ENCODE assay signal across 8 cellular contexts in genomic region chr11:85685820-85686459, GRCh38. TPM values are rescaled to one million over a fixed set of nuclear protein-coding genes. Genes with fewer than 3 reads are reported as not detected.
DNase-seq lines count a peak whose midpoint lies in the region; ATAC-seq lines count a peak whose summit lies in the region.

Gene CCDC89, minus strand, starts transcription at chr11:85686195. Its CDS starts 65 bp downstream, at chr11:85686130.

- DNase-seq in EH (ENCODE audit: low read depth) (peak; percentile 62), NCI-H748 (lab: John Stamatoyannopoulos, UW; ENCODE audit: unreplicated experiment) (peak; percentile 94), mucosa of gallbladder (ENCODE audit: low spot score) (peak; percentile 55), T-helper 2 cell (no peak), activated T-cell treated with anti-CD3 and anti-CD28 coated beads for 4 hours (no peak)
- DNase-seq in stimulated activated CD8-positive, alpha-beta memory T cell treated with anti-CD3 and anti-CD28 coated beads, Interleukin-4, amount 100 ng/mL, for 48 hours = no peak

- ATAC-seq in esophagus mucosa (peak; percentile 69), GM18517 (IDR thresholded peaks at IDR 0.05; ENCODE audit: unreplicated experiment) (no peak)

RNA-seq across cellular contexts. Expression of gene CCDC89, which starts in this region (rescaled TPM):
- 0.12 TPM for total RNA-seq in esophagus mucosa
- 2.6 TPM for total RNA-seq in mucosa of gallbladder

Comparison
In these comparisons a context has a peak if more than half of its experiments do, and no peak if none do; other contexts are left out.
1. Peak in ATAC-seq in esophagus mucosa; RNA of the gene not detected or under 1 TPM.
2. DNase-seq: peak in EH (single experiment), NCI-H748 (single experiment) and mucosa of gallbladder (single experiment); none in T-helper 2 cell (0 of 5), activated T-cell treated with anti-CD3 and anti-CD28 coated beads for 4 hours (single experiment) and stimulated activated CD8-positive, alpha-beta memory T cell treated with anti-CD3 and anti-CD28 coated beads, Interleukin-4, amount 100 ng/mL, for 48 hours (single experiment).